In the genomic region with DNA sequence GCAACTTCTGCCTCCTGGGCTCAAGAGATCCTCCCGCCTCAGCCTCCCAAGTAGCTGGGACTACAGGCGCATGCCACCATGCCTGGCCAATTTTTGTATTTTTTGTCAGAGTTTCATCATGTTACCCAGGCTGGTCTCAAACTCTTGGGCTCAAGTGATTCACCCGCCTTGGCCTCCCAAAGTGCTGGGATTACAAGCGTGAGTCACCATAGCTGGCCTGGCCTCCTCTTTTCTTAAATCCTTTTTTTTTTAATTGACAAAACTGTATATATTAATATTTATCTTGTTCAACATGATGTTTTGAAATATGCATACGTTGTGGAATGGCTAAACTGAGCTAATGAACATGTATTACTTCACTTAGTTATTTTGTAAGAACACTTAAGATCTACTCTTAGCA, we compare ENCODE assay signal across 1 cellular context.
TF ChIP-seq lines count a peak whose summit lies in the region.

No MANE protein-coding gene starts in this region.

TF ChIP-seq in HepG2, 621 proteins besides CTCF, POLR2A, EP300 and RAD21:
- TF ChIP-seq POLR2G (IDR thresholded peaks at IDR 0.05; ENCODE audit: low read depth, low read length) = peak; percentile 52
